36 cellular contexts compared by ENCODE assay signal in the genomic region with DNA sequence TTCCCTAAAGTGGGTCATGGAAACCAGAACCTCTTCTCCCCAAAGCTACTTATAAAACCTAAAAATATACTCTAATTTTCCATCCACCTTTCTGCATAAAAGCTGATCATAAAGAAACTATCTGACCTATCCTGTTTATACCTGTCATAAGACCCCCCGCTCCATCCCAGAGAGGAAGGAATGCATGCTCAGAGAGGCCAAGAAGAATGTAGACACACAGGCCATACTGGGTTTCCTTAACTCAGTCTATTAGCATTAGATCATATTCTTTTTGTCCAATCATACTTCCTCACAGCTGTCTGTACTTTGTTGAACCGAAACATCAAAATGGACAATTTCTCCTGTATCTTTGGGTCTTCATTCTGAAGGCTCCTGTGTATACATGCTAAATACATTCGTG.
"Had no signal": no experiment of that assay in that cellular context is flagged by ENCODE, and none has a peak within 500 bp of the region (broad histone marks: within the 10 kb centered on the region; RNA-seq: fewer than 3 reads in every experiment).

No MANE protein-coding gene starts in this region.

- H3K4me1 ChIP-seq: adrenal gland, body of pancreas, foreskin keratinocyte, gastrocnemius medialis, heart left ventricle had no signal

- ATAC-seq: activated CD4-positive, CD25-positive, alpha-beta regulatory T cell treated with anti-CD3 and anti-CD28 coated beads, Interleukin-2, amount 50 U/mL, for 24 hours; activated CD8-positive, alpha-beta T cell treated with anti-CD3 and anti-CD28 coated beads for 36 hours; activated naive CD8-positive, alpha-beta T cell treated with anti-CD3 and anti-CD28 coated beads, Interleukin-2, amount 50 U/mL, for 24 hours; activated T-cell treated with anti-CD3 and anti-CD28 coated beads, Interleukin-2, amount 50 U/mL, for 4 hours; body of pancreas; esophagus mucosa; foreskin keratinocyte; gastrocnemius medialis; heart left ventricle; T-helper 17 cell had no signal

- H3K9me3 Mint-ChIP-seq: activated B cell treated with CpG ODN at 0.5 μM for 24 hours; activated CD8-positive, alpha-beta T cell treated with anti-CD3 and anti-CD28 coated beads for 36 hours; activated naive CD4-positive, alpha-beta T cell treated with anti-CD3 and anti-CD28 coated beads for 36 hours; activated naive CD4-positive, alpha-beta T cell treated with anti-CD3 and anti-CD28 coated beads, Interleukin-2, amount 50 U/mL, for 24 hours; activated naive CD8-positive, alpha-beta T cell treated with anti-CD3 and anti-CD28 coated beads for 36 hours; activated naive CD8-positive, alpha-beta T cell treated with anti-CD3 and anti-CD28 coated beads, Interleukin-2, amount 50 U/mL, for 24 hours; activated T-cell treated with anti-CD3 and anti-CD28 coated beads, Interleukin-2, amount 50 U/mL, for 4 hours; activated T-helper 1 cell treated with anti-CD3 and anti-CD28 coated beads, Interleukin-12 subunit alpha, Interleukin-12 subunit beta, Interleukin-2, Interleukin-4 antibody, amounts not matched to agents 30 ng/mL and 10 ng/mL and 1 ng/mL, durations not matched to agents 14 hours and 24 hours and 36 hours; activated T-helper 2 cell treated with anti-CD3 and anti-CD28 coated beads, Interferon-gamma antibody, Interleukin-2, Interleukin-4, amounts not matched to agents 10 μg/mL and 5 μg/mL and 100 μg/mL, durations not matched to agents 14 hours and 24 hours and 36 hours; T-helper 2 cell treated with Interferon-gamma antibody and Interleukin-4, amounts not matched to agents 5 μg/mL and 100 μg/mL, for 36 hours had no signal

- H3K4me3 ChIP-seq: adrenal gland, body of pancreas, gastrocnemius medialis, heart left ventricle had no signal

- H3K27ac ChIP-seq: adrenal gland, body of pancreas, foreskin keratinocyte, gastrocnemius medialis, heart left ventricle, WERI-Rb-1 had no signal

- H3K27ac Mint-ChIP-seq: activated B cell treated with CpG ODN at 0.5 μM for 24 hours; activated CD8-positive, alpha-beta T cell treated with anti-CD3 and anti-CD28 coated beads for 36 hours; activated naive CD4-positive, alpha-beta T cell treated with anti-CD3 and anti-CD28 coated beads for 36 hours; activated naive CD4-positive, alpha-beta T cell treated with anti-CD3 and anti-CD28 coated beads, Interleukin-2, amount 50 U/mL, for 24 hours; activated naive CD8-positive, alpha-beta T cell treated with anti-CD3 and anti-CD28 coated beads for 36 hours; activated naive CD8-positive, alpha-beta T cell treated with anti-CD3 and anti-CD28 coated beads, Interleukin-2, amount 50 U/mL, for 24 hours; activated T-helper 1 cell treated with anti-CD3 and anti-CD28 coated beads, Interleukin-12 subunit alpha, Interleukin-12 subunit beta, Interleukin-2, Interleukin-4 antibody, amounts not matched to agents 30 ng/mL and 10 ng/mL and 1 ng/mL, durations not matched to agents 14 hours and 24 hours and 36 hours; activated T-helper 2 cell treated with anti-CD3 and anti-CD28 coated beads, Interferon-gamma antibody, Interleukin-2, Interleukin-4, amounts not matched to agents 10 μg/mL and 5 μg/mL and 100 μg/mL, durations not matched to agents 14 hours and 24 hours and 36 hours; T-helper 17 cell; T-helper 2 cell treated with Interferon-gamma antibody and Interleukin-4, amounts not matched to agents 5 μg/mL and 100 μg/mL, for 36 hours had no signal

- H3K4me1 Mint-ChIP-seq: activated B cell treated with CpG ODN at 0.5 μM for 24 hours; activated naive CD4-positive, alpha-beta T cell treated with anti-CD3 and anti-CD28 coated beads, Interleukin-2, amount 50 U/mL, for 24 hours; activated naive CD8-positive, alpha-beta T cell treated with anti-CD3 and anti-CD28 coated beads for 36 hours; activated naive CD8-positive, alpha-beta T cell treated with anti-CD3 and anti-CD28 coated beads, Interleukin-2, amount 50 U/mL, for 24 hours; T-helper 17 cell had no signal

- FAIRE-seq: colon, endometrium, endothelial cell of umbilical vein had no signal

- H3K27me3 ChIP-seq: adrenal gland, body of pancreas, foreskin keratinocyte, gastrocnemius medialis, heart left ventricle had no signal

- H3K4me3 Mint-ChIP-seq: activated B cell treated with CpG ODN at 0.5 μM for 24 hours; activated CD8-positive, alpha-beta T cell treated with anti-CD3 and anti-CD28 coated beads for 36 hours; activated naive CD4-positive, alpha-beta T cell treated with anti-CD3 and anti-CD28 coated beads for 36 hours; activated naive CD4-positive, alpha-beta T cell treated with anti-CD3 and anti-CD28 coated beads, Interleukin-2, amount 50 U/mL, for 24 hours; activated naive CD8-positive, alpha-beta T cell treated with anti-CD3 and anti-CD28 coated beads for 36 hours; activated naive CD8-positive, alpha-beta T cell treated with anti-CD3 and anti-CD28 coated beads, Interleukin-2, amount 50 U/mL, for 24 hours; activated T-cell treated with anti-CD3 and anti-CD28 coated beads, Interleukin-2, amount 50 U/mL, for 4 hours; activated T-helper 1 cell treated with anti-CD3 and anti-CD28 coated beads, Interleukin-12 subunit alpha, Interleukin-12 subunit beta, Interleukin-2, Interleukin-4 antibody, amounts not matched to agents 30 ng/mL and 10 ng/mL and 1 ng/mL, durations not matched to agents 14 hours and 24 hours and 36 hours; T-helper 17 cell; T-helper 2 cell treated with Interferon-gamma antibody and Interleukin-4, amounts not matched to agents 5 μg/mL and 100 μg/mL, for 36 hours had no signal

- H3K36me3 Mint-ChIP-seq: activated naive CD8-positive, alpha-beta T cell treated with anti-CD3 and anti-CD28 coated beads for 36 hours had no signal

- H3K9me3 ChIP-seq: adrenal gland, body of pancreas, gastrocnemius medialis, heart left ventricle had no signal

- DNase-seq: activated B cell treated with CpG ODN at 0.5 μM for 24 hours; activated CD4-positive, alpha-beta T cell treated with anti-CD3 and anti-CD28 coated beads for 48 hours; activated CD4-positive, alpha-beta T cell treated with anti-CD3 and anti-CD28 coated beads, Interleukin-2, amount 50 U/mL, for 1 hour; activated CD4-positive, alpha-beta T cell treated with anti-CD3 and anti-CD28 coated beads, Interleukin-2, amount 50 U/mL, for 48 hours; activated CD8-positive, alpha-beta memory T cell treated with anti-CD3 and anti-CD28 coated beads for 24 hours; activated CD8-positive, alpha-beta T cell treated with anti-CD3 and anti-CD28 coated beads for 36 hours; activated effector memory CD4-positive, alpha-beta T cell treated with anti-CD3 and anti-CD28 coated beads, Interleukin-2, amount 50 U/mL, for 16 hours; activated naive CD4-positive, alpha-beta T cell treated with anti-CD3 and anti-CD28 coated beads for 36 hours; activated naive CD8-positive, alpha-beta T cell treated with anti-CD3 and anti-CD28 coated beads for 36 hours; activated naive CD8-positive, alpha-beta T cell treated with anti-CD3 and anti-CD28 coated beads, Interleukin-2, amount 50 U/mL, for 24 hours; activated T-cell treated with anti-CD3 and anti-CD28 coated beads, Interleukin-2, amount 50 U/mL, for 4 hours; adrenal gland; amygdala; aorta; body of pancreas; caudate nucleus; cortex of kidney; dermis blood vessel endothelial cell; effector CD4-positive, alpha-beta T cell; foreskin keratinocyte; gastrocnemius medialis; glutamatergic neuron; heart left ventricle; T-helper 1 cell; T-helper 17 cell; T1000; WERI-Rb-1 had no signal

- H3K36me3 ChIP-seq: adrenal gland, gastrocnemius medialis, heart left ventricle, WERI-Rb-1 had no signal

- H3K27me3 Mint-ChIP-seq: activated B cell treated with CpG ODN at 0.5 μM for 24 hours; activated CD8-positive, alpha-beta T cell treated with anti-CD3 and anti-CD28 coated beads for 36 hours; activated naive CD4-positive, alpha-beta T cell treated with anti-CD3 and anti-CD28 coated beads, Interleukin-2, amount 50 U/mL, for 24 hours; activated naive CD8-positive, alpha-beta T cell treated with anti-CD3 and anti-CD28 coated beads for 36 hours; activated naive CD8-positive, alpha-beta T cell treated with anti-CD3 and anti-CD28 coated beads, Interleukin-2, amount 50 U/mL, for 24 hours; T-helper 17 cell had no signal
